In the genomic region with DNA sequence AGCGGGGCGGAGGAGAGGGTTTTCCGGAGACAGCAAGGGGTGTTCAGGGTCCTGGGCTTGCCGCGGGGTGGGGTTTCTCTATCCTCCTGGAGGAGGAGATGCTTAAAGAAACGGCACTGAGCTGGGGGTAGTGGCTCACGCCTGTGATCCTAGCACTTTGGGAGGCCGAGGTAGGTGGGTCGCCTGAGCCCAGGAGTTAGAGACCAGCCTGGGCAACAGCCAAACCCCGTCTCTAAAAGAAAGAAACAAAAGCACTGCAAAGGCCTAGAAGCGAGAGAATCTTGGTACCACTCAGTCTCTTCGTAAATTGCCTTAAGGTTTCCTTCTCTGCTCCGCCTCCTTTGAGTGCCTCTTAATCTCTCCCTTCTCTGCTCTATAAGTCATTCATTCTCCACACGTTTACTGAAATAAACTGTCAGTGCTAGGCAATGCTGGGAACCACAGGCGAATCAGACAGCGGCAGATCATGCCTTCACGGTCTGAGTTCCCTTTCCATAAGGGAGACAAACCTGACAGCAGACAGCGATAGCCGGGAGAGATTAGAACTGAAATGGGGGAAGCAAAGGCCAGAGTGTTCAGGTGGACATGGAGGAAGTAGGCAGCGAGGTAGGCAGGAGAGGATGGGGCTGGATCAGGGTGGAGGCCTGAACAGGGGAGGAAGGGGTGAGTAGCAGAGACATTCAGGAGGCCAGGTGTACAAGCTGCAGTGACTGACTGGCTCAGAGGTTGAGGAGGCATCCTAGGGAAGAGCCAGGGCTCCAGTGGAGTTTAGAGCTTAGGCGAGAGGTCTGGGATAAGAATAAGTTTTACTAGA, we compare ENCODE assay signal across 1 cellular context.
TF ChIP-seq lines count a peak whose summit lies in the region.

No MANE protein-coding gene starts in this region.

TF ChIP-seq in liver, 16 proteins besides CTCF, POLR2A, EP300 and RAD21 (continued from another document):
- TF ChIP-seq REST (IDR thresholded peaks at IDR 0.05): no peak
- no peak for TF ChIP-seq NR2F2 (IDR thresholded peaks at IDR 0.05)
- no peak for TF ChIP-seq HNF4A (conservative IDR thresholded peaks at IDR 0.05)
- TF ChIP-seq RXRA (IDR thresholded peaks at IDR 0.05): no peak
- no peak for TF ChIP-seq FOXA2 (IDR thresholded peaks at IDR 0.05)
- TF ChIP-seq JUND (IDR thresholded peaks at IDR 0.05): no peak
- TF ChIP-seq EGR1 (IDR thresholded peaks at IDR 0.05; ENCODE audit: low read depth in 2 of 2): no peak
- TF ChIP-seq FOXA1 (IDR thresholded peaks at IDR 0.05): no peak
